17 cellular contexts compared by ENCODE assay signal in genomic region chr2:88738271-88738670, GRCh38. TPM values are rescaled to one million over a fixed set of nuclear protein-coding genes. Genes with fewer than 3 reads are reported as not detected.
DNase-seq lines count a peak whose midpoint lies in the region; ATAC-seq, FAIRE-seq and TF ChIP-seq lines count a peak whose summit lies in the region.
"Had no signal": no experiment of that assay in that cellular context is flagged by ENCODE, and none has a peak within 500 bp of the region (broad histone marks: within the 10 kb centered on the region; RNA-seq: fewer than 3 reads in every experiment).

No MANE protein-coding gene starts in this region.

- H3K27ac ChIP-seq in lower lobe of right lung, result peak overlapping the region; percentile 61
- no peak overlapping the region for H3K27ac ChIP-seq in SJCRH30
- H3K27ac ChIP-seq: PC-9, suprapubic skin had no signal

- H3K4me3 ChIP-seq in bronchial epithelial cell (ENCODE audit: low read depth, low read length) (no peak overlapping the region), lower lobe of right lung (no peak overlapping the region), SJCRH30 (no peak overlapping the region)
- H3K4me3 ChIP-seq: HAP-1, PC-9, suprapubic skin had no signal

- in situ Hi-C loops in ACHN (cut with HindIII; ENCODE audit: low pct_ligation_motif_present, low pct_unique_long_range_greater_than_20kb, low sequenced_read_pairs), result no loop called here

- H3K27me3 ChIP-seq in bronchial epithelial cell (ENCODE audit: control insufficient read depth, insufficient read depth, low read length) (no peaks in the 10 kb centered on the region), lower lobe of right lung (ENCODE audit: low read depth) (no peaks in the 10 kb centered on the region), SJCRH30 (no peaks in the 10 kb centered on the region)
- H3K27me3 ChIP-seq: suprapubic skin had no signal

- no peak for TF ChIP-seq POLR2A in GM12891 (IDR thresholded peaks at IDR 0.05; ENCODE audit: low read depth, low read length)

- DNase-seq in ACHN (peak; percentile 11), GM12891 (ENCODE audit: insufficient read length, low spot score) (no peak), bronchial epithelial cell (ENCODE audit: low read depth) (peak; percentile 33), lower lobe of right lung (no peak), SJCRH30 (no peak), islet precursor cell (no peak)
- DNase-seq: activated CD4-positive, CD25-positive, alpha-beta regulatory T cell; activated naive CD8-positive, alpha-beta T cell treated with anti-CD3 and anti-CD28 coated beads, Interleukin-2, amount 10 ng/mL, durations not matched to agents 7 days and 5 days; AML-193; NCI-H1694 treated with DMSO at 0.1 percent for 48 hours; NCI-H510A treated with DMSO at 0.1 percent for 48 hours; occipital lobe; PC-9 had no signal

- peak; percentile 23 for FAIRE-seq in GM12891 (lab: Jason Lieb, UNC)
- FAIRE-seq in bronchial epithelial cell (lab: Jason Lieb, UNC), result no peak

- no peaks in the 10 kb centered on the region for H3K9me3 ChIP-seq in lower lobe of right lung
- no peaks in the 10 kb centered on the region; the same call in 1 of the 2 replicates for H3K9me3 ChIP-seq in SJCRH30 (replicated peaks)
- H3K9me3 ChIP-seq: HAP-1, suprapubic skin had no signal

- ATAC-seq in lower lobe of right lung (no peak), HG03135 (IDR thresholded peaks at IDR 0.05; ENCODE audit: unreplicated experiment) (no peak), HG03520 (IDR thresholded peaks at IDR 0.05; ENCODE audit: unreplicated experiment) (no peak)

- intact Hi-C loops in lower lobe of right lung (cut with DNase I), result no loop called here

- TF ChIP-seq CTCF in bronchial epithelial cell (IDR thresholded peaks at IDR 0.05; ENCODE audit: insufficient read depth, low read length, severe bottlenecking) (no peak), lower lobe of right lung (IDR thresholded peaks at IDR 0.05) (no peak)

- H3K36me3 ChIP-seq in bronchial epithelial cell (ENCODE audit: control insufficient read depth, insufficient read depth, low read length), result peaks cover 3% of the 10 kb centered on the region
- peaks cover 54% of the 10 kb centered on the region for H3K36me3 ChIP-seq in lower lobe of right lung
- H3K36me3 ChIP-seq in SJCRH30, result peaks cover 17% of the 10 kb centered on the region

- H3K4me1 ChIP-seq in lower lobe of right lung (peaks cover 5% of the 10 kb centered on the region), SJCRH30 (no peaks in the 10 kb centered on the region)
- H3K4me1 ChIP-seq: HAP-1 had no signal

TF ChIP-seq in GM12891, 5 proteins besides CTCF, POLR2A, EP300 and RAD21:
- TF ChIP-seq TAF1 (IDR thresholded peaks at IDR 0.05; ENCODE audit: low read depth, low read length) (no peak), SPI1 (IDR thresholded peaks at IDR 0.05; ENCODE audit: low read depth, low read length) (no peak), POLR2AphosphoS5 (IDR thresholded peaks at IDR 0.05; ENCODE audit: low read depth, low read length) (no peak), PAX5 (IDR thresholded peaks at IDR 0.05; ENCODE audit: insufficient read depth, low read length, severe bottlenecking) (no peak), POU2F2 (IDR thresholded peaks at IDR 0.05; ENCODE audit: low read depth, low read length) (no peak)

RNA-seq across cellular contexts. Expression of gene RPIA, which starts 46.8 kb away (rescaled TPM):
- 29.1 TPM for polyA plus RNA-seq in GM12891 (2012; ENCODE audit: low read depth, missing spikeins)
- 6.3 and 6.4 TPM in 2 replicates for total RNA-seq in bronchial epithelial cell
- total RNA-seq in lower lobe of right lung, result 16.5 TPM
- total RNA-seq in SJCRH30 (2014; rRNA removed; shearing (Covaris generic)), result 15.6 and 18.3 TPM in 2 replicates

Comparison
In these comparisons a context has a peak if more than half of its experiments do, and no peak if none do; other contexts are left out.
1. DNase-seq: peak in ACHN (single experiment) and bronchial epithelial cell (single experiment); none in GM12891 (single experiment), lower lobe of right lung (single experiment), SJCRH30 (0 of 2) and islet precursor cell (single experiment).